ENCODE assay signal across 3 cellular contexts in genomic region chr2:127370010-127370409, GRCh38.
TF ChIP-seq lines count a peak whose summit lies in the region.

No MANE protein-coding gene starts in this region.

TF ChIP-seq in A549, 52 proteins besides CTCF, POLR2A, EP300 and RAD21:
- no peak for TF ChIP-seq MAZ (IDR thresholded peaks at IDR 0.05; ENCODE audit: borderline replicate concordance, low read depth, low read length)
- no peak for TF ChIP-seq GATA3 (IDR thresholded peaks at IDR 0.05; ENCODE audit: borderline replicate concordance)
TF ChIP-seq in A549: peak in this region for 0.

TF ChIP-seq in HEK293T, 16 proteins besides CTCF, POLR2A, EP300 and RAD21:
- TF ChIP-seq HDGF (IDR thresholded peaks at IDR 0.05; ENCODE audit: borderline replicate concordance) (no peak), ELF4 (IDR thresholded peaks at IDR 0.05) (no peak), ZNF384 (IDR thresholded peaks at IDR 0.05) (no peak), FOXM1 (IDR thresholded peaks at IDR 0.05; ENCODE audit: borderline replicate concordance) (no peak), FOXA1 (IDR thresholded peaks at IDR 0.05) (no peak), ARNT (IDR thresholded peaks at IDR 0.05) (no peak)

TF ChIP-seq in GM12878, 131 proteins besides CTCF, POLR2A, EP300 and RAD21:
- TF ChIP-seq ZBTB33 (IDR thresholded peaks at IDR 0.05) (peak; percentile 69), ZBTB40 (IDR thresholded peaks at IDR 0.05; ENCODE audit: borderline replicate concordance) (no peak), ZNF592 (IDR thresholded peaks at IDR 0.05) (no peak)
TF ChIP-seq in GM12878: peak in this region for 1.
